10 cellular contexts compared by ENCODE assay signal in genomic region chr2:138009622-138010021, GRCh38. TPM values are rescaled to one million over a fixed set of nuclear protein-coding genes. Genes with fewer than 3 reads are reported as not detected.
"Had no signal": no experiment of that assay in that cellular context is flagged by ENCODE, and none has a peak within 500 bp of the region (broad histone marks: within the 10 kb centered on the region; RNA-seq: fewer than 3 reads in every experiment).

No MANE protein-coding gene starts in this region.

- H3K4me3 ChIP-seq: GM23248, HAP-1 had no signal

- H3K9ac ChIP-seq: GM23248 had no signal

- H3K9me3 ChIP-seq: HAP-1 had no signal

- H2AFZ ChIP-seq: GM23248 had no signal

- ATAC-seq: HCT116 had no signal

- DNase-seq: GM23248, GOT3, H7, HFFc6, IMR-90, KBM-7 had no signal

- H3K27ac ChIP-seq: GM23248, HL-60 had no signal

- H3K36me3 ChIP-seq: HAP-1 had no signal

RNA-seq across cellular contexts. Expression of gene HNMT, which starts 45.3 kb away (rescaled TPM):
- total RNA-seq: HT1080 had no signal
